ENCODE assay signal across 10 cellular contexts in the genomic region with DNA sequence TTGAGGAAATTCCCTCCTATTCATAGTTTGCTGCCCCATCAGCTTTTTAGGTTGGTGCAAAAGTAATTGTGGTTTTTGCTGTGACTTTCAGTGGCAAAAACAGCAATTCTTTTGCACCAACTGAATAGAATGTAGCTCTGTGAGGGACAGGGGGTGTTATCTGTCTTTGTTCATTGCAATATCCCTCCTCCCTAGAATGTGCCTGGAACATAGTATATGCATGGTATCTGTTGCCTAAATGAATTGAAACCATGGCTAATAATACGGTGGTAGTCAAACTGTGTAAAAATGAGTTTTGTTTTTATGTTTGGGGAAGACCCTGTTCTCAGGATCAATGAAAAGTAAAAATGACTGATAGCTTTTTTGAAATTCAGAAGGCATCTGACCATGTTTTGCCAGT.
"Had no signal": no experiment of that assay in that cellular context is flagged by ENCODE, and none has a peak within 500 bp of the region (broad histone marks: within the 10 kb centered on the region; RNA-seq: fewer than 3 reads in every experiment).

No MANE protein-coding gene starts in this region.

- H3K9me3 Mint-ChIP-seq: naive thymus-derived CD4-positive, alpha-beta T cell had no signal

- FAIRE-seq: frontal cortex, islet of Langerhans had no signal

- H3K4me3 Mint-ChIP-seq: naive thymus-derived CD4-positive, alpha-beta T cell had no signal

- ATAC-seq: heart right ventricle; naive thymus-derived CD4-positive, alpha-beta T cell had no signal

- H3K27me3 Mint-ChIP-seq: naive thymus-derived CD4-positive, alpha-beta T cell had no signal

- DNase-seq: adrenal gland; caudate nucleus; effector CD4-positive, alpha-beta T cell; heart right ventricle; naive thymus-derived CD4-positive, alpha-beta T cell; posterior cingulate gyrus; stimulated activated CD4-positive, alpha-beta T cell treated with anti-CD3 and anti-CD28 coated beads, Interleukin-4, amount 100 ng/mL, for 4 hours; T1000 had no signal
